22 cellular contexts compared by ENCODE assay signal in the genomic region with DNA sequence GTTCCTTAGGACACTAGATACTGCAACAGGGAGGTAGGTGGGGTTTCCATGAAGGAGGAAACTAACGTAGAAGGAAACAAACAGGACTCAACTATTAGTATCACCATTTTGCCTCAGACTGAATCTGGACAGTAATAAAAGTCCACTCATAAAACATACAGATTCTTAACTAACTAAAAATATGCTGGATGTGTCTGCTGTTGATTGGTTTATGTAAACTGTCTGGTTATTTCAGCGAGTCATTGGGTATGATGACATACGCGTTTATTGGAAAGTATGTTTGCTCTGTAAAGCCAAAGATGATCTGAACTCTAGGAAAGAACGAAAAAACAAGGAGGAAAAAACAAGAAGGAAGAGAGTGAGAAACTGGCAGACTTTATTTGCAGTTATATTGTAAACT.
DNase-seq lines count a peak whose midpoint lies in the region; ATAC-seq, FAIRE-seq and TF ChIP-seq lines count a peak whose summit lies in the region.
"Had no signal": no experiment of that assay in that cellular context is flagged by ENCODE, and none has a peak within 500 bp of the region (broad histone marks: within the 10 kb centered on the region; RNA-seq: fewer than 3 reads in every experiment).

No MANE protein-coding gene starts in this region.

- H3K9me3 Mint-ChIP-seq in GM23338 = no peaks in the 10 kb centered on the region

- H3K9me2 ChIP-seq in GM23338 (ENCODE audit: insufficient read depth) = no peaks in the 10 kb centered on the region

- no peak overlapping the region for H4K5ac ChIP-seq in H1 (ENCODE audit: insufficient read length, low read depth, low read length)

- H3K4me2 ChIP-seq in BLaER1 = peak overlapping the region; percentile 36
- no peak overlapping the region for H3K4me2 ChIP-seq in GM23338
- H3K4me2 ChIP-seq in H1 (ENCODE audit: insufficient read depth in 1 of 2, low read depth in 2 of 2, low read length in 2 of 2) = no peak overlapping the region
- H3K4me2 ChIP-seq: A549 had no signal

- H3K27ac Mint-ChIP-seq in GM23338 = no peak overlapping the region; the same call in 1 of the 2 replicates
- H3K27ac Mint-ChIP-seq: B cell; CD4-positive, alpha-beta T cell had no signal

- no peak overlapping the region for H3K14ac ChIP-seq in H1 (ENCODE audit: insufficient read length)

- H2BK15ac ChIP-seq in H1 (ENCODE audit: low read length) = no peak overlapping the region

- no peaks in the 10 kb centered on the region for H3K36me3 Mint-ChIP-seq in GM23338 (ENCODE audit: low read depth)

- no peaks in the 10 kb centered on the region for H3K36me3 ChIP-seq in BLaER1
- no peaks in the 10 kb centered on the region for H3K36me3 ChIP-seq in GM23338 (ENCODE audit: insufficient read depth)
- no peaks in the 10 kb centered on the region for H3K36me3 ChIP-seq in H1 (ENCODE audit: control insufficient read depth in 2 of 4, insufficient read depth in 4 of 4, low read length in 3 of 4)
- no peaks in the 10 kb centered on the region for H3K36me3 ChIP-seq in mucosa of descending colon (ENCODE audit: low read depth)
- H3K36me3 ChIP-seq in adrenal gland (replicated peaks in 1 of 2) = no peaks in the 10 kb centered on the region
- H3K36me3 ChIP-seq: HAP-1 had no signal

- TF ChIP-seq EP300 in H1 (IDR thresholded peaks at IDR 0.05; ENCODE audit: borderline replicate concordance in 1 of 2, low read depth in 2 of 2, low read length in 2 of 2) = no peak

- no peaks in the 10 kb centered on the region for H3K23me2 ChIP-seq in H1 (ENCODE audit: low read depth, low read length)

- no peaks in the 10 kb centered on the region for H3F3A ChIP-seq in GM23338 (replicated peaks; ENCODE audit: low read depth)

- H3K9ac ChIP-seq in BLaER1 = no peak overlapping the region
- peak overlapping the region in 1 of 4 experiments; percentile 43; a peak in 1 of 7 replicates for H3K9ac ChIP-seq in H1 (replicated peaks in 1 of 4; ENCODE audit: extremely low read depth in 1 of 4, low read depth in 3 of 4, low read length in 3 of 4)

- DNase-seq in GM23338 (ENCODE audit: low spot score) = no peak
- DNase-seq in H1 (ENCODE audit: low read depth in 1 of 2, low spot score in 2 of 2) = no peak
- DNase-seq in mucosa of descending colon = no peak
- DNase-seq in adrenal gland = no peak
- no peak for DNase-seq in NCI-H1694 treated with DMSO at 0.1 percent for 48 hours (lab: John Stamatoyannopoulos, UW)
- no peak for DNase-seq in GM19239 (ENCODE audit: insufficient read length, low spot score)
- DNase-seq in ureter (ENCODE audit: low spot score) = no peak
- DNase-seq: Caco-2; CD4-positive, alpha-beta T cell; DMS 273 treated with DMSO at 0.1 percent for 48 hours; Karpas-422; NCI-H187; NCI-H69; RPMI8226; SHP77 treated with DMSO at 0.1 percent for 48 hours; SW 1271 had no signal

- WGBS in H1 (ENCODE audit: extremely low coverage in 1 of 2, insufficient coverage in 1 of 2, insufficient read length in 1 of 2, insufficient replicate concordance in 2 of 2, low coverage in 1 of 2, low lambda C conversion rate in 2 of 2, missing lambda C conversion rate in 1 of 2), 2 experiments = 91% methylated on average over 5 of the region's 5 CpGs; no CpG with 5 or more reads in 1 of the 2 experiments
- WGBS in adrenal gland, 4 donors = 82 to 88% (median 83%) methylated on average over 5 of the region's 5 CpGs

- H2AK5ac ChIP-seq in H1 (ENCODE audit: low read depth, low read length) = no peak overlapping the region

- no peak overlapping the region for H4K91ac ChIP-seq in H1 (replicated peaks; ENCODE audit: insufficient read length, low read length)

- TF ChIP-seq CTCF in GM23338 (conservative IDR thresholded peaks at IDR 0.05; ENCODE audit: low read depth in 2 of 2) = no peak
- no peak for TF ChIP-seq CTCF in H1 (IDR thresholded peaks at IDR 0.05; ENCODE audit: control extremely low read depth in 1 of 3, insufficient read depth in 1 of 3, low read depth in 1 of 3, low read length in 3 of 3)
- no peak for TF ChIP-seq CTCF in mucosa of descending colon (IDR thresholded peaks at IDR 0.05)
- TF ChIP-seq CTCF in adrenal gland (IDR thresholded peaks at IDR 0.05) = no peak

- H3K23ac ChIP-seq in H1 (ENCODE audit: insufficient read length) = no peak overlapping the region

- no peak for TF ChIP-seq RAD21 in H1 (IDR thresholded peaks at IDR 0.05 in 1 of 2, conservative IDR thresholded peaks at IDR 0.05 in 1 of 2; ENCODE audit: low read depth in 2 of 2, low read length in 2 of 2)

- no peak overlapping the region for H3K4me3 ChIP-seq in BLaER1
- no peak overlapping the region for H3K4me3 ChIP-seq in GM23338
- H3K4me3 ChIP-seq in H1 (ENCODE audit: extremely low read depth in 1 of 4, insufficient read depth in 2 of 4, low read depth in 3 of 4, low read length in 4 of 4) = no peak overlapping the region
- H3K4me3 ChIP-seq in mucosa of descending colon = no peak overlapping the region
- no peak overlapping the region for H3K4me3 ChIP-seq in adrenal gland
- H3K4me3 ChIP-seq: A549, HAP-1, SK-N-MC had no signal

- no peak overlapping the region for H3K18ac ChIP-seq in H1 (ENCODE audit: extremely low read depth, low read length)

- H3K56ac ChIP-seq in H1 (replicated peaks; ENCODE audit: insufficient read length, low read depth, low read length) = no peak overlapping the region

- intact Hi-C loops in mucosa of descending colon (cut with DNase I, micrococcal nuclease) (no loop called here), adrenal gland (cut with DNase I) (no loop called here)

- H3K27me3 Mint-ChIP-seq in GM23338 (ENCODE audit: insufficient read depth, low read depth, poor library complexity) = no peaks in the 10 kb centered on the region
- H3K27me3 Mint-ChIP-seq: B cell; CD4-positive, alpha-beta T cell had no signal

- H4K20me1 ChIP-seq in BLaER1 = no peaks in the 10 kb centered on the region
- H4K20me1 ChIP-seq in GM23338 (replicated peaks; ENCODE audit: insufficient read depth) = no peaks in the 10 kb centered on the region
- H4K20me1 ChIP-seq in H1 (replicated peaks in 1 of 2; ENCODE audit: control insufficient read depth in 1 of 2, insufficient read depth in 2 of 2, low read length in 2 of 2) = no peaks in the 10 kb centered on the region

- H3K27me3 ChIP-seq in BLaER1 (no peaks in the 10 kb centered on the region), GM23338 (ENCODE audit: insufficient read depth) (no peaks in the 10 kb centered on the region), H1 (replicated peaks in 1 of 4; ENCODE audit: control insufficient read depth in 3 of 4, extremely low read depth in 1 of 4, insufficient read depth in 3 of 4, low read length in 3 of 4) (no peaks in the 10 kb centered on the region), adrenal gland (no peaks in the 10 kb centered on the region)

- H3K4ac ChIP-seq in H1 (replicated peaks; ENCODE audit: insufficient read length, low read depth, low read length) = no peak overlapping the region

- no peak overlapping the region for H3K4me3 Mint-ChIP-seq in GM23338
- H3K4me3 Mint-ChIP-seq: B cell; CD4-positive, alpha-beta T cell had no signal

- H2BK120ac ChIP-seq in H1 (replicated peaks; ENCODE audit: low read depth, low read length) = no peak overlapping the region

- H3K27ac ChIP-seq in BLaER1 (no peak overlapping the region), GM23338 (ENCODE audit: low read depth) (no peak overlapping the region), H1 (ENCODE audit: low read depth, low read length) (no peak overlapping the region), adrenal gland (no peak overlapping the region)
- H3K27ac ChIP-seq: A549, SK-N-MC had no signal

- no peaks in the 10 kb centered on the region for H3K9me3 ChIP-seq in BLaER1
- H3K9me3 ChIP-seq in H1 (ENCODE audit: insufficient read depth in 2 of 2, low read depth in 1 of 2, low read length in 1 of 2) = no peaks in the 10 kb centered on the region
- H3K9me3 ChIP-seq in mucosa of descending colon = no peaks in the 10 kb centered on the region
- no peaks in the 10 kb centered on the region for H3K9me3 ChIP-seq in adrenal gland (replicated peaks in 1 of 3)
- H3K9me3 ChIP-seq: Caco-2, HAP-1 had no signal

- no peak overlapping the region for H2BK20ac ChIP-seq in H1 (ENCODE audit: low read length)

- CTCF ChIA-PET in H1 (lab: Charles Lee; ENCODE audit: partially characterized antibody) = interaction anchor here (1.6 kb wide), 1 partner anchor 15 kb away, joined by 3 read pairs; no protein-coding TSS in a partner anchor

- H3K4me1 Mint-ChIP-seq in GM23338 = no peaks in the 10 kb centered on the region; the same call in 2 of the 3 replicates
- H3K4me1 Mint-ChIP-seq: B cell had no signal

- POLR2A ChIA-PET in H1 (lab: Charles Lee; ENCODE audit: partially characterized antibody) = interaction anchor here (1.0 kb wide), 1 partner anchor 15 kb away, joined by 3 read pairs; no protein-coding TSS in a partner anchor

- TF ChIP-seq POLR2A in H1 (IDR thresholded peaks at IDR 0.05; ENCODE audit: control extremely low read depth in 1 of 2, low read depth in 2 of 2, low read length in 2 of 2) (no peak), adrenal gland (IDR thresholded peaks at IDR 0.05) (no peak)

- FAIRE-seq in H1 (lab: Jason Lieb, UNC) (no peak), GM19239 (lab: Jason Lieb, UNC) (no peak)
- FAIRE-seq: A549, G401.6 had no signal

- H2BK5ac ChIP-seq in H1 (ENCODE audit: low read depth, low read length) = no peak overlapping the region

- H3K4me1 ChIP-seq in BLaER1 = peaks cover 13% of the 10 kb centered on the region
- H3K4me1 ChIP-seq in GM23338 (ENCODE audit: insufficient read depth) = no peaks in the 10 kb centered on the region
- H3K4me1 ChIP-seq in H1 (replicated peaks in 1 of 4; ENCODE audit: control insufficient read depth in 3 of 4, insufficient read depth in 4 of 4, low read length in 3 of 4) = no peaks in the 10 kb centered on the region
- H3K4me1 ChIP-seq in mucosa of descending colon (ENCODE audit: low read depth) = peaks cover 15% of the 10 kb centered on the region
- H3K4me1 ChIP-seq in adrenal gland (replicated peaks in 1 of 2) = no peaks in the 10 kb centered on the region
- H3K4me1 ChIP-seq: A549, HAP-1 had no signal

- ATAC-seq in GM23338 (no peak), mucosa of descending colon (peak; percentile 87)
- ATAC-seq: A549 had no signal

- H3K79me2 ChIP-seq in GM23338 (replicated peaks; ENCODE audit: insufficient read depth) (no peaks in the 10 kb centered on the region), H1 (ENCODE audit: control insufficient read depth in 1 of 2, insufficient read depth in 2 of 2, low read length in 2 of 2) (no peaks in the 10 kb centered on the region)

- H2AFZ ChIP-seq in GM23338 (peak overlapping the region; percentile 40; the same call in 1 of the 2 replicates), H1 (ENCODE audit: low read length) (0 out of 2 replicates have a peak overlapping the region, but pooled peaks have one; percentile 6)

- H3K79me1 ChIP-seq in H1 (ENCODE audit: low read depth, low read length) = no peaks in the 10 kb centered on the region

- no peak overlapping the region for H2BK12ac ChIP-seq in H1 (ENCODE audit: low read depth, low read length)

- H4K8ac ChIP-seq in H1 (ENCODE audit: extremely low read depth, insufficient read depth, low read length) = no peak overlapping the region

TF ChIP-seq in GM23338, 12 proteins besides CTCF, POLR2A, EP300 and RAD21 (continues in another document):
- no peak for TF ChIP-seq STAT1 (IDR thresholded peaks at IDR 0.05; ENCODE audit: unreplicated experiment)
- TF ChIP-seq EZH2phosphoT487 (IDR thresholded peaks at IDR 0.05; ENCODE audit: unreplicated experiment) = no peak

TF ChIP-seq in H1, 55 proteins besides CTCF, POLR2A, EP300 and RAD21 (continues in another document):
- TF ChIP-seq KDM1A (IDR thresholded peaks at IDR 0.05; ENCODE audit: borderline replicate concordance, low read length) = no peak
